In genomic region chr19:33166037-33166436, GRCh38 we compare ENCODE assay signal across 2 cellular contexts.
TF ChIP-seq lines count a peak whose summit lies in the region.
"Not testable (repeated sequence)": the region's sequence is repeated elsewhere in the genome, so short reads cannot be mapped to it uniquely, and the experiment has no call there.

No MANE protein-coding gene starts in this region.

TF ChIP-seq in HCT116, 20 proteins besides CTCF, POLR2A, EP300 and RAD21:
- peak; percentile 62 for TF ChIP-seq FOSL1 (IDR thresholded peaks at IDR 0.05; ENCODE audit: low read depth)

TF ChIP-seq in K562, 482 proteins besides CTCF, POLR2A, EP300 and RAD21:
- TF ChIP-seq ATF3 (IDR thresholded peaks at IDR 0.05) (peak; percentile 48; the same call in 1 of the 2 replicates), ZNF384 (IDR thresholded peaks at IDR 0.05; ENCODE audit: low read depth, low read length) (0 out of 2 replicates have a peak, but pooled peaks have one; percentile 17)
- TF ChIP-seq ATF3 (CRISPR knock-in tag; conservative IDR thresholded peaks at IDR 0.05): not testable (repeated sequence)
